Comparison of ENCODE assay signal across 2 cellular contexts in the genomic region with DNA sequence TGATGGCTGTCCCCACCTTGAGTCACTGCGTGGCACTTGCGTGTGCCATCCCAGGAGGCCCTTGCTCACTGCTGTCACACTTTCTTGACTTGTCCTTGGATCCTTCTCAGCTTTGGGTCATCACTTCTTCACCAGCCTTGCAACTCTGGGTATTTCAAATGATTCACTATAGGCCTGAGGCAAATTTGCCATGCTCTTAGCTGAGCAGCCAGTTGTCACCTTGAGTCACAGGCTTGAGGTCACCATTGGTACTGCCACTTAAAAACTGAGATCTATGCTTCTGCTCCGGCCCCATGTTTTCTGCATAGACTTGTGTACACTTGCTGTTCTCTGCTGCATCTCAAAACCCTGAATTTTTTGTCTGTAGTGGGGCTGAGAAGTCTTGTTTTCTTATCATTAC.
TF ChIP-seq lines count a peak whose summit lies in the region.

No MANE protein-coding gene starts in this region.

TF ChIP-seq in A549, 52 proteins besides CTCF, POLR2A, EP300 and RAD21:
- TF ChIP-seq TP53 (CRISPR knock-in tag; IDR thresholded peaks at IDR 0.05), result no peak
- 0 out of 2 replicates have a peak, but pooled peaks have one; percentile 5 for TF ChIP-seq ESRRA (IDR thresholded peaks at IDR 0.05; ENCODE audit: borderline replicate concordance, low read length)

TF ChIP-seq in IMR-90, 13 proteins besides CTCF, POLR2A, EP300 and RAD21:
- no peak for TF ChIP-seq BHLHE40 (IDR thresholded peaks at IDR 0.05; ENCODE audit: low read depth, low read length)
- no peak for TF ChIP-seq SMC3 (IDR thresholded peaks at IDR 0.05; ENCODE audit: low read depth, low read length)
- TF ChIP-seq CHD1 (IDR thresholded peaks at IDR 0.05; ENCODE audit: low read depth, low read length), result no peak
- TF ChIP-seq MXI1 (IDR thresholded peaks at IDR 0.05; ENCODE audit: borderline replicate concordance, low read depth, low read length), result no peak
